Comparison of ENCODE assay signal across 8 cellular contexts in the genomic region with DNA sequence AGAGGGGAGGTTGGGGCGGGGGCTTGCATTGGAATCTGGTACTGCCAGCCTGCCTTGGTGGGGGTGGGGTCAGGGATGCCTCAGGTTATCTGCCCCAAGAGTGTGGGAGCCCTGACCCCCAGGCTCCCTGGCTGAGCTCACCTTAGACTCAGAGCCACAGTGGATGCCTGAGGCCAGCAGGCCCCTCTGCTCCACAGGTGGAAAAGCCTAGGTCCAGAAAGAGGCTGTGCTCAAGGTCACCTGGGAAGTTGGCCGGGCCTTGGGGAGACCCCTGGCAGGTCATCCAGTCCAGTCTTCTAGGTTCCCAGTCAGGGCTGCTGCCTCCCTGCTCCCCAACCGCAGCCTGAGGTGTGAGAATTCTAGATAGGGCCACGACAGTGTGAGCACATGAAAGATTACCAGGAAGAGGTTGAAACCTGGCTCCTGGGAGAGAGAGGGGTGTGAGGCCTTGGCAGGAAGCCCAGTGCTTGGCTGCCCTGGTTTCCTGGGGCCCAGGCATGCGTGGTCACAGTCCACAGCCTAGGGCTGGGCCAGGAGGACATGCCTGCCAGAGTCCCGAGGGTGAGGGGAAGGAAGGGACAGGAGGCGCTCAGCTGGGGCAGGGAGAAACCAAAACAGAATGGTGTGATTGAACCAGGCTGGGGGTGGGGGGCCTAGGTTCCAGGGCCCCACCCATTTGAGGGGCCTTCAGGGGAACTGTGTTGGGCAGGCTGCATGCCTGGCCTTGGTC. TPM values are rescaled to one million over a fixed set of nuclear protein-coding genes. Genes with fewer than 3 reads are reported as not detected.
A peak's percentile ranks its signal among the peaks of the same experiment; 100 is the strongest.
DNase-seq lines count a peak whose midpoint lies in the region; ATAC-seq and TF ChIP-seq lines count a peak whose summit lies in the region.

No MANE protein-coding gene starts in this region.

- DNase-seq in activated CD4-positive, alpha-beta T cell treated with anti-CD3 and anti-CD28 coated beads for 36 hours: peak; percentile 24
- no peak for DNase-seq in activated CD4-positive, alpha-beta T cell treated with anti-CD3 and anti-CD28 coated beads for 4 hours
- DNase-seq in RWPE1 (ENCODE audit: low spot score) (peak; percentile 54), erythroblast (lab: John Stamatoyannopoulos, UW) (peak; percentile 94 to 95), SK-N-DZ (ENCODE audit: low spot score) (no peak)
- peak in 1 of 10 donors; percentile 50 for DNase-seq in naive thymus-derived CD8-positive, alpha-beta T cell
- no peak for DNase-seq in activated CD4-positive, CD25-positive, alpha-beta regulatory T cell treated with anti-CD3 and anti-CD28 coated beads, Interleukin-2, amount 50 U/mL, for 72 hours

- H3K36me3 Mint-ChIP-seq in activated CD4-positive, alpha-beta T cell treated with anti-CD3 and anti-CD28 coated beads for 36 hours (ENCODE audit: low read depth): peaks cover 6% of the 10 kb centered on the region
- peaks cover 0 to 5% (median 0%) of the 10 kb centered on the region in 3 donors for H3K36me3 Mint-ChIP-seq in naive thymus-derived CD8-positive, alpha-beta T cell

- intact Hi-C loops in activated CD4-positive, alpha-beta T cell treated with anti-CD3 and anti-CD28 coated beads for 36 hours (cut with DNase I, micrococcal nuclease): loop anchor here in 1 of 2 experiments (5.0 to 10.0 kb wide), 3 partner anchors 392 to 920 kb away; a partner anchor contains a TSS

- ATAC-seq in activated CD4-positive, alpha-beta T cell treated with anti-CD3 and anti-CD28 coated beads for 36 hours: no peak
- ATAC-seq in naive thymus-derived CD8-positive, alpha-beta T cell: no peak
- no peak for ATAC-seq in GM18505 (IDR thresholded peaks at IDR 0.05; ENCODE audit: unreplicated experiment)

- no peak overlapping the region for H3K4me3 Mint-ChIP-seq in activated CD4-positive, alpha-beta T cell treated with anti-CD3 and anti-CD28 coated beads for 36 hours
- H3K4me3 Mint-ChIP-seq in naive thymus-derived CD8-positive, alpha-beta T cell: peak overlapping the region in 2 of 10 donors; percentile 14 to 28

- peak overlapping the region; percentile 94 for H3K27ac ChIP-seq in RWPE1

- TF ChIP-seq CTCF in RWPE1 (conservative IDR thresholded peaks at IDR 0.05; ENCODE audit: low read depth): no peak

- TF ChIP-seq POLR2A in erythroblast (IDR thresholded peaks at IDR 0.05; ENCODE audit: low read length): peak; percentile 34
- no peak for TF ChIP-seq POLR2A in GM18505 (IDR thresholded peaks at IDR 0.05; ENCODE audit: borderline replicate concordance, extremely low read depth, insufficient read depth, insufficient read length)

- H3K27me3 Mint-ChIP-seq in activated CD4-positive, alpha-beta T cell treated with anti-CD3 and anti-CD28 coated beads for 36 hours: no peaks in the 10 kb centered on the region
- no peaks in the 10 kb centered on the region for H3K27me3 Mint-ChIP-seq in naive thymus-derived CD8-positive, alpha-beta T cell

- H3K27ac Mint-ChIP-seq in activated CD4-positive, alpha-beta T cell treated with anti-CD3 and anti-CD28 coated beads for 36 hours: no peak overlapping the region
- peak overlapping the region in 9 of 10 donors; percentile 40 to 89 (median 68) for H3K27ac Mint-ChIP-seq in naive thymus-derived CD8-positive, alpha-beta T cell

- no peaks in the 10 kb centered on the region for H3K9me3 Mint-ChIP-seq in activated CD4-positive, alpha-beta T cell treated with anti-CD3 and anti-CD28 coated beads for 36 hours (ENCODE audit: low read depth)
- H3K9me3 Mint-ChIP-seq in naive thymus-derived CD8-positive, alpha-beta T cell: no peaks in the 10 kb centered on the region

- H3K4me1 Mint-ChIP-seq in activated CD4-positive, alpha-beta T cell treated with anti-CD3 and anti-CD28 coated beads for 36 hours: peaks cover 24% of the 10 kb centered on the region
- H3K4me1 Mint-ChIP-seq in naive thymus-derived CD8-positive, alpha-beta T cell: peaks cover 7 to 33% (median 23%) of the 10 kb centered on the region in 4 donors

- CTCF ChIA-PET in activated CD4-positive, alpha-beta T cell treated with anti-CD3 and anti-CD28 coated beads for 36 hours (lab: Charles Lee): interaction anchor here (0.5 to 1.8 kb wide), 3 partner anchors 11 to 492 kb away, joined by 3 to 5 read pairs (median 4); no protein-coding TSS in a partner anchor
- CTCF ChIA-PET in RWPE1 (lab: Yijun Ruan, JAX): interaction anchor here (0.7 kb wide), 1 partner anchor 315 kb away, joined by 3 read pairs; no protein-coding TSS in a partner anchor

- POLR2A ChIA-PET in activated CD4-positive, alpha-beta T cell treated with anti-CD3 and anti-CD28 coated beads for 36 hours (lab: Charles Lee): no interaction called here
- POLR2A ChIA-PET in RWPE1 (lab: Yijun Ruan, JAX; ENCODE audit: low non-redundant PET): no interaction called here
- POLR2A ChIA-PET in naive thymus-derived CD8-positive, alpha-beta T cell (lab: Charles Lee): no interaction called here

RNA-seq across cellular contexts. Expression of a gene that starts 4.9 kb away (rescaled TPM):
- 1 to 10 TPM; 3.4 to 4.1 TPM for total RNA-seq in activated CD4-positive, alpha-beta T cell treated with anti-CD3 and anti-CD28 coated beads for 36 hours
- 1 to 10 TPM; 6.6 to 7.6 TPM for total RNA-seq in naive thymus-derived CD8-positive, alpha-beta T cell
- 1 to 10 TPM; 3.1 to 5.8 (median 3.7) TPM for polyA plus RNA-seq in naive thymus-derived CD8-positive, alpha-beta T cell
- 11.6 and 11.8 TPM in 2 replicates for polyA plus RNA-seq in SK-N-DZ (2014; cell fraction: cytosol; rRNA removed)
- 5.2 and 6.3 TPM in 2 replicates for polyA plus RNA-seq in SK-N-DZ (2014; cell fraction: nucleus; rRNA removed)

Comparison
In these comparisons a context has a peak if more than half of its experiments do, and no peak if none do; other contexts are left out.
1. DNase-seq: peak in activated CD4-positive, alpha-beta T cell treated with anti-CD3 and anti-CD28 coated beads for 36 hours (single experiment), RWPE1 (single experiment) and erythroblast (2 of 2); none in activated CD4-positive, alpha-beta T cell treated with anti-CD3 and anti-CD28 coated beads for 4 hours (0 of 2), activated CD4-positive, CD25-positive, alpha-beta regulatory T cell treated with anti-CD3 and anti-CD28 coated beads, Interleukin-2, amount 50 U/mL, for 72 hours (single experiment) and SK-N-DZ (single experiment).